Comparison of ENCODE assay signal across 18 cellular contexts in genomic region chr16:84839956-84840355, GRCh38. TPM values are rescaled to one million over a fixed set of nuclear protein-coding genes. Genes with fewer than 3 reads are reported as not detected.
A peak's percentile ranks its signal among the peaks of the same experiment; 100 is the strongest.
DNase-seq lines count a peak whose midpoint lies in the region; ATAC-seq and TF ChIP-seq lines count a peak whose summit lies in the region.
"Had no signal": no experiment of that assay in that cellular context is flagged by ENCODE, and none has a peak within 500 bp of the region (broad histone marks: within the 10 kb centered on the region; RNA-seq: fewer than 3 reads in every experiment).

No MANE protein-coding gene starts in this region.

- CTCF ChIA-PET in IMR-90 (lab: Yijun Ruan, JAX): interaction anchor here (1.1 kb wide), 1 partner anchor 85 kb away, joined by 3 read pairs; no protein-coding TSS in a partner anchor

- H3K4ac ChIP-seq in IMR-90 (ENCODE audit: low read depth, low read length): peak overlapping the region; percentile 82

- H3K27me3 ChIP-seq in IMR-90 (ENCODE audit: control insufficient read depth, insufficient read depth, low read length) (no peaks in the 10 kb centered on the region), right atrium auricular region (no peaks in the 10 kb centered on the region)
- H3K27me3 ChIP-seq: BE2C, pancreas had no signal

- peaks cover 3% of the 10 kb centered on the region; the same call in 1 of the 2 replicates for H4K20me1 ChIP-seq in IMR-90 (ENCODE audit: insufficient read depth, low read length)

- H3K9ac ChIP-seq in IMR-90 (ENCODE audit: low read depth, low read length): no peak overlapping the region

- dilution Hi-C loops in IMR-90 (cut with HindIII; ENCODE audit: low sequenced_read_pairs, unreplicated experiment): no loop called here

- ATAC-seq in IMR-90 (ENCODE audit: low read depth): peak; percentile 7
- no peak for ATAC-seq in GM21786 (IDR thresholded peaks at IDR 0.05; ENCODE audit: unreplicated experiment)
- ATAC-seq: activated T-helper 17 cell treated with anti-CD3 and anti-CD28 coated beads, Interleukin-2, amount 50 U/mL, for 72 hours; pancreas; T-cell had no signal

- H3K79me1 ChIP-seq in IMR-90 (ENCODE audit: low read depth in 1 of 2, low read length in 2 of 2): peaks cover 19 to 64% of the 10 kb centered on the region in 2 experiments; a peak in 3 of 4 replicates

- peak overlapping the region; percentile 64 for H3K14ac ChIP-seq in IMR-90 (replicated peaks; ENCODE audit: low read depth, low read length)

- no peak overlapping the region for H2AK9ac ChIP-seq in IMR-90 (replicated peaks; ENCODE audit: low read depth, low read length, poor library complexity)

- H3K27ac ChIP-seq in IMR-90 (ENCODE audit: insufficient read depth, low read length) (no peak overlapping the region; the same call in 1 of the 2 replicates), right atrium auricular region (no peak overlapping the region)
- H3K27ac ChIP-seq: cardiac muscle cell, pancreas had no signal

- in situ Hi-C loops in IMR-90 (cut with MboI; ENCODE audit: low sequenced_read_pairs): no loop called here
- in situ Hi-C loops in astrocyte of the cerebellum (cut with HindIII; ENCODE audit: low sequenced_read_pairs): loop anchor here (5.0 kb wide), 1 partner anchor 102 kb away; no protein-coding TSS in a partner anchor

- H2BK20ac ChIP-seq in IMR-90 (ENCODE audit: low read depth, low read length): peak overlapping the region; percentile 71; the same call in 1 of the 2 replicates

- no peak overlapping the region for H3K4me3 ChIP-seq in IMR-90 (ENCODE audit: insufficient read depth, low read depth, low read length)
- H3K4me3 ChIP-seq in astrocyte of the cerebellum (ENCODE audit: low read depth, low read length): no peak overlapping the region
- H3K4me3 ChIP-seq in right atrium auricular region: no peak overlapping the region
- H3K4me3 ChIP-seq: cardiac muscle cell, pancreas had no signal

- H3K56ac ChIP-seq in IMR-90 (ENCODE audit: extremely low read depth, insufficient read depth, low read length): no peak overlapping the region; the same call in 1 of the 2 replicates

- POLR2A ChIA-PET in IMR-90 (lab: Charles Lee; ENCODE audit: unreplicated experiment): interaction anchor here (1.1 kb wide), 1 partner anchor 20 kb away, joined by 3 read pairs; the partner anchor contains the start of gene CRISPLD2

- H4K5ac ChIP-seq in IMR-90 (ENCODE audit: low read depth, low read length): no peak overlapping the region; the same call in 1 of the 2 replicates

- H3K9me1 ChIP-seq in IMR-90 (ENCODE audit: insufficient read depth, low read length): peaks cover 32% of the 10 kb centered on the region

- H3K4me1 ChIP-seq in IMR-90 (ENCODE audit: control insufficient read depth, insufficient read depth, low read length) (peaks cover 36% of the 10 kb centered on the region), right atrium auricular region (peaks cover 0 to 56% of the 10 kb centered on the region in 2 donors)
- H3K4me1 ChIP-seq: BE2C, pancreas had no signal

- intact Hi-C loops in IMR-90 (cut with micrococcal nuclease): loop anchor here (5.0 kb wide), 1 partner anchor 112 kb away; no protein-coding TSS in a partner anchor

- peaks cover 43% of the 10 kb centered on the region for H3K36me3 ChIP-seq in IMR-90 (ENCODE audit: control insufficient read depth, insufficient read depth, low read length)
- H3K36me3 ChIP-seq in right atrium auricular region: peaks cover 30% of the 10 kb centered on the region
- H3K36me3 ChIP-seq: BE2C, cardiac muscle cell, pancreas had no signal

- H2BK120ac ChIP-seq in IMR-90 (ENCODE audit: low read depth, low read length): peak overlapping the region; percentile 36

- H3K23ac ChIP-seq in IMR-90 (ENCODE audit: low read depth, low read length): peak overlapping the region; percentile 15

- H2AFZ ChIP-seq in IMR-90 (replicated peaks; ENCODE audit: low read length, poor library complexity): no peak overlapping the region

- WGBS in IMR-90 (ENCODE audit: extremely low coverage in 2 of 2, insufficient read length in 1 of 2), 2 experiments: 0% methylated on average over 1 of the region's 7 CpGs; no CpG with 5 or more reads in 1 of the 2 experiments

- BruUV-seq in IMR-90 (replicated peaks; lab: Mats Ljungman, UMichigan): no TSS peak

- peak overlapping the region; percentile 45; the same call in 1 of the 2 replicates for H3K4me2 ChIP-seq in IMR-90 (ENCODE audit: low read depth, low read length)

- H4K91ac ChIP-seq in IMR-90 (ENCODE audit: insufficient read depth, low read depth, low read length): peak overlapping the region; percentile 81

- peak overlapping the region; percentile 41; the same call in 1 of the 3 replicates for H2BK15ac ChIP-seq in IMR-90 (ENCODE audit: low read depth, low read length)

- DNase-seq in AG08395 (ENCODE audit: low spot score): peak; percentile 66
- DNase-seq in IMR-90: peak; percentile 86
- peak; percentile 56 for DNase-seq in astrocyte of the cerebellum (ENCODE audit: low read depth)
- peak; percentile 97 for DNase-seq in kidney tubule cell (ENCODE audit: low spot score)
- DNase-seq in NCI-H2107 (lab: John Stamatoyannopoulos, UW): no peak
- DNase-seq in T-helper 1 cell: no peak
- DNase-seq in right atrium auricular region (ENCODE audit: low spot score): no peak
- DNase-seq: BE2C; DMS79; NCI-H2029; stimulated activated CD4-positive, alpha-beta T cell treated with anti-CD3 and anti-CD28 coated beads, Interleukin-15, amount 100 ng/mL, for 24 hours; stimulated activated CD8-positive, alpha-beta memory T cell treated with anti-CD3 and anti-CD28 coated beads, Interleukin-4, amount 100 ng/mL, for 48 hours; T-cell had no signal

- peak overlapping the region; percentile 51 for H2BK5ac ChIP-seq in IMR-90 (ENCODE audit: low read depth, low read length, poor library complexity, severe bottlenecking)

- H3K9me3 ChIP-seq in IMR-90 (ENCODE audit: control insufficient read depth, insufficient read depth, low read length) (no peaks in the 10 kb centered on the region), right atrium auricular region (no peaks in the 10 kb centered on the region)
- H3K9me3 ChIP-seq: BE2C, pancreas had no signal

- TF ChIP-seq RAD21 in IMR-90 (IDR thresholded peaks at IDR 0.05; ENCODE audit: low read length): no peak

- TF ChIP-seq CTCF in IMR-90 (conservative IDR thresholded peaks at IDR 0.05; ENCODE audit: low read depth, low read length) (no peak), astrocyte of the cerebellum (IDR thresholded peaks at IDR 0.05; ENCODE audit: low read depth, low read length, missing control alignments) (no peak), right atrium auricular region (IDR thresholded peaks at IDR 0.05) (no peak)

- TF ChIP-seq POLR2A in IMR-90 (IDR thresholded peaks at IDR 0.05; ENCODE audit: low read depth, low read length): 0 out of 2 replicates have a peak, but pooled peaks have one; percentile 6

- H4K8ac ChIP-seq in IMR-90 (ENCODE audit: low read depth in 2 of 2, low read length in 2 of 2): peak overlapping the region; percentile 3 to 50; a peak in 2 of 4 replicates

- H2AK5ac ChIP-seq in IMR-90 (ENCODE audit: low read depth, low read length): peak overlapping the region; percentile 98

- peak overlapping the region; percentile 77; the same call in 1 of the 2 replicates for H3K18ac ChIP-seq in IMR-90 (ENCODE audit: low read depth, low read length)

TF ChIP-seq in IMR-90, 13 proteins besides CTCF, POLR2A, EP300 and RAD21:
- TF ChIP-seq BHLHE40 (IDR thresholded peaks at IDR 0.05; ENCODE audit: low read depth, low read length) (peak; percentile 97), MAZ (IDR thresholded peaks at IDR 0.05; ENCODE audit: borderline replicate concordance, low read depth, low read length) (no peak), USF2 (IDR thresholded peaks at IDR 0.05; ENCODE audit: low read depth, low read length) (peak; percentile 32; the same call in 1 of the 2 replicates), NFE2L2 (IDR thresholded peaks at IDR 0.05; ENCODE audit: low read depth, low read length) (peak; percentile 34; the same call in 1 of the 2 replicates), ELK1 (IDR thresholded peaks at IDR 0.05; ENCODE audit: borderline replicate concordance, low read depth, low read length) (no peak), RCOR1 (IDR thresholded peaks at IDR 0.05; ENCODE audit: insufficient replicate concordance, low read length) (no peak), FOS (IDR thresholded peaks at IDR 0.05; ENCODE audit: low read depth, low read length) (peak; percentile 60), CEBPB (IDR thresholded peaks at IDR 0.05; ENCODE audit: low read depth, low read length) (peak; percentile 56)

RNA-seq across cellular contexts. Expression of gene CRISPLD2, which starts 20.2 kb away (rescaled TPM):
- total RNA-seq in IMR-90 (2012; rRNA removed) (35.0 and 37.5 TPM in 2 replicates), right atrium auricular region (10 to 100 TPM; 58.4 to 76.4 TPM)
- 21.3 and 23.1 TPM in 2 replicates for polyA plus RNA-seq in IMR-90 (2012; rRNA removed)
- 17.6 and 30.1 TPM in 2 replicates for polyA plus RNA-seq in IMR-90 (2012; cell fraction: cytosol; rRNA removed)
- polyA plus RNA-seq in IMR-90 (2012; cell fraction: nucleus; rRNA removed; ENCODE audit: low replicate concordance): 26.7 and 30.7 TPM in 2 replicates
- polyA plus RNA-seq: IgD-negative memory B cell had no signal

Comparison
In these comparisons a context has a peak if more than half of its experiments do, and no peak if none do; other contexts are left out.
1. DNase-seq: peak in AG08395 (single experiment), IMR-90 (single experiment), astrocyte of the cerebellum (single experiment) and kidney tubule cell (single experiment); none in NCI-H2107 (single experiment), T-helper 1 cell (0 of 5) and right atrium auricular region (single experiment).